8 cellular contexts compared by ENCODE assay signal in genomic region chr19:35757231-35757748, GRCh38. TPM values are rescaled to one million over a fixed set of nuclear protein-coding genes. Genes with fewer than 3 reads are reported as not detected.
DNase-seq lines count a peak whose midpoint lies in the region; ATAC-seq and TF ChIP-seq lines count a peak whose summit lies in the region.

No MANE protein-coding gene starts in this region.

- peaks cover 21% of the 10 kb centered on the region for H3K4me1 ChIP-seq in OCI-LY7 (ENCODE audit: insufficient read depth, low read length, poor library complexity, severe bottlenecking)

- 0 out of 2 replicates have a peak, but pooled peaks cover 8% of the 10 kb centered on the region for H3K9me3 ChIP-seq in OCI-LY7 (ENCODE audit: low read length)

- peaks cover 43% of the 10 kb centered on the region for H3K4me1 Mint-ChIP-seq in chondrocyte (ENCODE audit: low read depth)

- peak overlapping the region; percentile 86 for H3K4me3 Mint-ChIP-seq in chondrocyte (ENCODE audit: unreplicated experiment)

- TF ChIP-seq CTCF in AG04449 (IDR thresholded peaks at IDR 0.05; ENCODE audit: insufficient read depth, low read length, missing control alignments) = no peak
- no peak for TF ChIP-seq CTCF in OCI-LY7 (conservative IDR thresholded peaks at IDR 0.05; ENCODE audit: low read length)
- TF ChIP-seq CTCF in chondrocyte (IDR thresholded peaks at IDR 0.05) = peak; percentile 40

- H3K4me2 ChIP-seq in OCI-LY7 (ENCODE audit: low read length) = peak overlapping the region; percentile 66

- H3K4me3 ChIP-seq in AG04449 (ENCODE audit: low read depth, low read length) = peak overlapping the region; percentile 65
- peak overlapping the region; percentile 96 for H3K4me3 ChIP-seq in OCI-LY7 (ENCODE audit: low read depth, low read length, poor library complexity, severe bottlenecking)

- H4K20me1 ChIP-seq in OCI-LY7 (ENCODE audit: insufficient read depth, low read length) = no peaks in the 10 kb centered on the region

- CTCF ChIA-PET in AG04449 (lab: Yijun Ruan, JAX) (interaction anchor here (1.0 to 1.4 kb wide), 2 partner anchors 11 to 175 kb away, joined by 4 read pairs; partner anchors contain the start of genes PSENEN and U2AF1L4), OCI-LY7 (lab: Charles Lee; ENCODE audit: unreplicated experiment) (no interaction called here)

- peak; percentile 67 for DNase-seq in AG04449 (ENCODE audit: low read depth, low spot score)
- DNase-seq in OCI-LY7 (ENCODE audit: low spot score) = no peak
- no peak for DNase-seq in chondrocyte (ENCODE audit: low spot score)
- DNase-seq in left kidney (ENCODE audit: low read depth, low spot score) = peak; percentile 66
- DNase-seq in stimulated activated naive CD8-positive, alpha-beta T cell treated with anti-CD3 and anti-CD28 coated beads, Interleukin-15, Interleukin-2, amounts not matched to agents 100 U/mL and 50 U/mL, for 24 hours = peak; percentile 48

- no peaks in the 10 kb centered on the region for H3K9me3 Mint-ChIP-seq in chondrocyte (ENCODE audit: low read depth)

- ATAC-seq in GM18511 (IDR thresholded peaks at IDR 0.05; ENCODE audit: unreplicated experiment) (peak; percentile 7), HG02610 (IDR thresholded peaks at IDR 0.05; ENCODE audit: unreplicated experiment) (no peak), HG02840 (IDR thresholded peaks at IDR 0.05; ENCODE audit: low FRiP score, unreplicated experiment) (no peak)
- ATAC-seq in stimulated activated naive CD8-positive, alpha-beta T cell treated with anti-CD3 and anti-CD28 coated beads, Interleukin-15, Interleukin-2, amounts not matched to agents 100 U/mL and 50 U/mL, for 24 hours = peak; percentile 24

- POLR2A ChIA-PET in AG04449 (lab: Yijun Ruan, JAX) (interaction anchor here (1.4 to 2.0 kb wide), 3 partner anchors 9 to 17 kb away, joined by 6 to 14 read pairs (median 7); partner anchors contain the start of genes LIN37, PSENEN and U2AF1L4), OCI-LY7 (lab: Charles Lee) (no interaction called here)

- peak overlapping the region; percentile 12; the same call in 1 of the 2 replicates for H2AFZ ChIP-seq in OCI-LY7 (ENCODE audit: low read length)

- TSS peak; percentile 94 for BruUV-seq in OCI-LY7 (replicated peaks; lab: Mats Ljungman, UMichigan)

- peaks cover 13% of the 10 kb centered on the region; the same call in 1 of the 2 replicates for H3K79me2 ChIP-seq in OCI-LY7 (ENCODE audit: insufficient read depth, low read depth, low read length)

- H3K27ac Mint-ChIP-seq in chondrocyte (ENCODE audit: unreplicated experiment) = peak overlapping the region; percentile 98

- H3K27me3 Mint-ChIP-seq in chondrocyte (ENCODE audit: low read depth) = no peaks in the 10 kb centered on the region

- peak overlapping the region; percentile 59 for H3K27ac ChIP-seq in OCI-LY7 (ENCODE audit: low read depth, low read length, poor library complexity, severe bottlenecking)

- peaks cover 12% of the 10 kb centered on the region for H3K36me3 Mint-ChIP-seq in chondrocyte (ENCODE audit: low read depth)

- H3K9me2 ChIP-seq in OCI-LY7 (ENCODE audit: insufficient read depth, low read length) = no peaks in the 10 kb centered on the region

- peaks cover 28% of the 10 kb centered on the region for H3K36me3 ChIP-seq in OCI-LY7 (ENCODE audit: insufficient read depth, low read length)

- intact Hi-C loops in OCI-LY7 (cut with micrococcal nuclease; ENCODE audit: unreplicated experiment) = loop anchor here (1.0 to 5.0 kb wide), 3 partner anchors 9 to 145 kb away; partner anchors contain the start of genes HCST, KMT2B, LIN37 and NFKBID

RNA-seq across cellular contexts. Expression of gene HSPB6, which starts 0.5 kb away (rescaled TPM):
- not detected in 2 replicates for total RNA-seq in OCI-LY7 (2014; rRNA removed; shearing (Covaris generic))
- total RNA-seq in OCI-LY7 (2022) (1.7 and 1.8 TPM in 2 replicates), chondrocyte (0.75 to 5.7 TPM (median 5.0 TPM) in 3 replicates)

RNA-seq across cellular contexts. Expression of gene PROSER3, which starts 0.7 kb away (rescaled TPM):
- 15.2 and 17.2 TPM in 2 replicates for total RNA-seq in OCI-LY7 (2014; rRNA removed; shearing (Covaris generic))
- total RNA-seq in OCI-LY7 (2022) (66.1 and 70.6 TPM in 2 replicates), chondrocyte (17.4 to 24.6 TPM (median 20.3 TPM) in 3 replicates)

RNA-seq across cellular contexts. Expression of gene LIN37, which starts 8.9 kb away (rescaled TPM):
- 6.0 and 11.6 TPM in 2 replicates for total RNA-seq in OCI-LY7 (2014; rRNA removed; shearing (Covaris generic))
- total RNA-seq in OCI-LY7 (2022) (11.7 and 20.0 TPM in 2 replicates), chondrocyte (11.9 to 18.6 TPM (median 13.5 TPM) in 3 replicates)

RNA-seq across cellular contexts. Expression of gene PSENEN, which starts 11.8 kb away (rescaled TPM):
- 20.8 and 25.7 TPM in 2 replicates for total RNA-seq in OCI-LY7 (2014; rRNA removed; shearing (Covaris generic))
- total RNA-seq in OCI-LY7 (2022) (51.0 and 53.7 TPM in 2 replicates), chondrocyte (59.9 to 71.1 TPM (median 61.8 TPM) in 3 replicates)

RNA-seq across cellular contexts. Expression of gene U2AF1L4, which starts 12.1 kb away (rescaled TPM):
- 16.1 and 33.6 TPM in 2 replicates for total RNA-seq in OCI-LY7 (2014; rRNA removed; shearing (Covaris generic))
- total RNA-seq in OCI-LY7 (2022) = 35.2 and 37.5 TPM in 2 replicates
- total RNA-seq in chondrocyte = 22.9 to 28.8 TPM (median 24.7 TPM) in 3 replicates

Comparison
In these comparisons a context has a peak if more than half of its experiments do, and no peak if none do; other contexts are left out.
1. DNase-seq: peak in AG04449 (single experiment), left kidney (single experiment) and stimulated activated naive CD8-positive, alpha-beta T cell treated with anti-CD3 and anti-CD28 coated beads, Interleukin-15, Interleukin-2, amounts not matched to agents 100 U/mL and 50 U/mL, for 24 hours (single experiment); none in OCI-LY7 (single experiment) and chondrocyte (single experiment).
2. ATAC-seq: peak in GM18511 (single experiment) and stimulated activated naive CD8-positive, alpha-beta T cell treated with anti-CD3 and anti-CD28 coated beads, Interleukin-15, Interleukin-2, amounts not matched to agents 100 U/mL and 50 U/mL, for 24 hours (single experiment); none in HG02610 (single experiment) and HG02840 (single experiment).